Comparison of ENCODE assay signal across 15 cellular contexts in the genomic region with DNA sequence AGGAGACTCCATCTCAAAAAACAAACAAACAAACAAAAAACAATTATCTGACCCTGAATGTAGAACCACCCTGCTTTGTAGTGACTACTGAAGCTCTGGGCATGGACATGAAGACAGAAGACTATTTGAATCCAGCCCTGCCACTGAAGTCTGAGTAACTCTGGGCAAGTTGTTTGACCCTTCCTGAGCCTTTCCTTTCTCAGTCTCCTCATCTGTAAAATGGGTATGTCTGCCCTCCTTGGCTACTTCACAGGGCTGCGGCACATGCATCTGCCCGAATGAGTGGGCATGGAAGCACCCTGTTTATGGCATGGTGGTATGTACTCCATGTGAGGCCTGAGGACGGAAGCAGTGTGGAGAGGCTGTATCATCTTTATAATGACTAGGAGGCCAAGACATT. TPM values are rescaled to one million over a fixed set of nuclear protein-coding genes. Genes with fewer than 3 reads are reported as not detected.
"Had no signal": no experiment of that assay in that cellular context is flagged by ENCODE, and none has a peak within 500 bp of the region (broad histone marks: within the 10 kb centered on the region; RNA-seq: fewer than 3 reads in every experiment).

No MANE protein-coding gene starts in this region.

- H3K4me3 ChIP-seq: dorsolateral prefrontal cortex, gastrocnemius medialis, heart left ventricle, lower lobe of right lung, pancreas had no signal

- H3K9me3 Mint-ChIP-seq: activated T-cell treated with anti-CD3 and anti-CD28 coated beads, Interleukin-2, amount 50 U/mL, for 4 hours; immature natural killer cell; mesothelial cell of epicardium; nephron progenitor cell; stimulated activated naive CD8-positive, alpha-beta T cell treated with anti-CD3 and anti-CD28 coated beads, Interleukin-15, amount 100 ng/mL, for 72 hours; type B pancreatic cell had no signal

- H3K4me3 Mint-ChIP-seq: activated naive CD8-positive, alpha-beta T cell; activated T-cell treated with anti-CD3 and anti-CD28 coated beads, Interleukin-2, amount 50 U/mL, for 4 hours; immature natural killer cell; mesothelial cell of epicardium; nephron progenitor cell; stimulated activated naive CD8-positive, alpha-beta T cell treated with anti-CD3 and anti-CD28 coated beads, Interleukin-15, amount 100 ng/mL, for 72 hours; type B pancreatic cell had no signal

- H3K27ac ChIP-seq: dorsolateral prefrontal cortex, gastrocnemius medialis, heart left ventricle, lower lobe of right lung, pancreas had no signal

- H3K36me3 ChIP-seq: gastrocnemius medialis, pancreas had no signal

- DNase-seq: activated CD4-positive, alpha-beta T cell treated with anti-CD3 and anti-CD28 coated beads, Interleukin-2, amount 50 U/mL, for 48 hours; activated effector memory CD4-positive, alpha-beta T cell treated with anti-CD3 and anti-CD28 coated beads, Interleukin-2, amount 50 U/mL, for 16 hours; activated T-cell treated with anti-CD3 and anti-CD28 coated beads, Interleukin-2, amount 50 U/mL, for 4 hours; dorsolateral prefrontal cortex; gastrocnemius medialis; heart left ventricle; lower lobe of right lung; stimulated activated CD4-positive, alpha-beta T cell treated with anti-CD3 and anti-CD28 coated beads, Interleukin-1b, Interleukin-23, amount 100 ng/mL, for 48 hours had no signal

- H3K27me3 Mint-ChIP-seq: activated naive CD8-positive, alpha-beta T cell had no signal

- H3K27me3 ChIP-seq: gastrocnemius medialis, heart left ventricle, pancreas had no signal

- H3K9me3 ChIP-seq: gastrocnemius medialis, heart left ventricle, lower lobe of right lung, pancreas had no signal

- H3K4me1 Mint-ChIP-seq: nephron progenitor cell had no signal

- H3K36me3 Mint-ChIP-seq: activated naive CD8-positive, alpha-beta T cell; immature natural killer cell; mesothelial cell of epicardium; type B pancreatic cell had no signal

- H3K27ac Mint-ChIP-seq: activated naive CD8-positive, alpha-beta T cell; immature natural killer cell; mesothelial cell of epicardium; nephron progenitor cell; stimulated activated naive CD8-positive, alpha-beta T cell treated with anti-CD3 and anti-CD28 coated beads, Interleukin-15, amount 100 ng/mL, for 72 hours; type B pancreatic cell had no signal

- H3K4me1 ChIP-seq: lower lobe of right lung had no signal

RNA-seq across cellular contexts. Expression of a gene that starts 30.4 kb away (rescaled TPM):
- polyA plus RNA-seq: immature natural killer cell had no signal
